8 cellular contexts compared by ENCODE assay signal in the genomic region with DNA sequence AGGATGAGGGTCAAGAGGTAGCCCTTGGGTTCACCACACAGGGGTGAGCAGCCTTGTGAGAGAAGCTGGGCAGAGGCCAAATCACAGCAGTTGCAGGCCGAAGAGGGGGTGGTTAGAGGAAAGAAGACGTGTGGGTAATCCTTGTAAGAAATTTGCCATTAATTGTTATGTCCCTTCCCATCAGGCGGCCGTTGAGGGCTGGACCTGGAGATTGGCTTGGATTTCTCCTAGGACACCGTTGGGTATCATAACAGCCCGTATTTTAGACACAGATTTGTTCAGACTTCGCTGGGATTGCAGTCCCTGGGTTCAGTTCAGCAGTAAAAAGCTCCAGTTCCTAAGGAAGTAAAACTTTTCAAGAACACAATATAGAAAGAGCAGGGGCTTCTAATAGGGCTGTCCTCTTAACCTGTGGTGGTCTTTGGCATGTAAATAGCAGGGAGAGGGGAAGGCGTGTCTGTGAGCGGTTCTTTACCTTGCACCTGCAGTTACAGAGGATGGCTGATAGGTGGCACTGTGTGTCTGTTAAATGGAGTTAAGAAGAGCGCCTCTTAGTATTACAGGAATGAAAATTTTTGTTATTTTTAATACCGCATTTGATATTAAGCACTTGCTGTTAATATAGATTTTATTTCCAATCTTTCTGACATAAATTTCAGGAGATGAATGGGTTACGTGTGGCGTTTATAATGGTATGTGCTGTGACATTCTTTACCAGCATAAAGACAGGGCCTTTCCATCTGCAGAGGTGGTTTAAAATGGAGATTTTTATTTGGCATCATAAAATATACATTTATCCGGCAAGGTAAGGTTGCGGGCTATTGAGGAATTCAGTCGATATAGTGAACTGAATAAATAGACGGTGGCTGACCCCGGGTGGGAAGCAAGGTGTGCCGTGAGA.
DNase-seq lines count a peak whose midpoint lies in the region; ATAC-seq, FAIRE-seq and TF ChIP-seq lines count a peak whose summit lies in the region.
"Not testable (repeated sequence)": the region's sequence is repeated elsewhere in the genome, so short reads cannot be mapped to it uniquely, and the experiment has no call there.

No MANE protein-coding gene starts in this region.

- WGBS in K562 (ENCODE audit: insufficient coverage, low coverage, missing lambda C conversion rate): 49% methylated on average over 19 of the region's 19 CpGs

- H3K4me3 ChIP-seq in LNCaP clone FGC (ENCODE audit: low read depth, low read length); Peyer's patch; K562; neural cell (ENCODE audit: low read length); uterus: not testable (repeated sequence)

- H3K4me2 ChIP-seq in K562 (ENCODE audit: insufficient read depth, low read length); neural cell (ENCODE audit: low read length): not testable (repeated sequence)

- not testable (repeated sequence) for H4K20me1 ChIP-seq in K562 (replicated peaks; ENCODE audit: control insufficient read depth, insufficient read depth, low read length); neural cell (ENCODE audit: insufficient read depth)

- H3K9ac ChIP-seq in K562 (ENCODE audit: insufficient read depth in 1 of 2, low read depth in 2 of 2, low read length in 2 of 2); neural cell (ENCODE audit: low read length): not testable (repeated sequence)

- in situ Hi-C loops in K562 (cut with MboI): not testable (repeated sequence)

- not testable (repeated sequence) for H3K4me1 ChIP-seq in Peyer's patch; K562 (replicated peaks in 1 of 2; ENCODE audit: control insufficient read depth in 2 of 2, insufficient read depth in 2 of 2, low read length in 2 of 2); uterus

- intact Hi-C loops in K562 (cut with micrococcal nuclease); Right ventricle myocardium superior (cut with DNase I); uterus (cut with DNase I; ENCODE audit: low total_unique reads): not testable (repeated sequence)

- not testable (repeated sequence) for H3K27ac ChIP-seq in Peyer's patch; K562 (ENCODE audit: extremely low read depth, low read depth, low read length); neural cell (ENCODE audit: low read length); uterus

- not testable (repeated sequence) for H2AFZ ChIP-seq in K562 (ENCODE audit: low read depth, low read length); neural cell (ENCODE audit: low read depth, low read length)

- ATAC-seq in K562 (peak; percentile 90), Right ventricle myocardium superior (ENCODE audit: poor library complexity) (peak; percentile 69)

- TF ChIP-seq EP300 in K562 (IDR thresholded peaks at IDR 0.05; ENCODE audit: low read length); neural cell (conservative IDR thresholded peaks at IDR 0.05; ENCODE audit: poor library complexity, severe bottlenecking): not testable (repeated sequence)

- peak; percentile 97 for FAIRE-seq in K562 (lab: Jason Lieb, UNC)

- TF ChIP-seq RAD21 in K562 (CRISPR knock-in tag; conservative IDR thresholded peaks at IDR 0.05 in 1 of 2, IDR thresholded peaks at IDR 0.05 in 1 of 2): peak; percentile 35 to 64; a peak in 3 of 4 replicates
- peak; percentile 79 for TF ChIP-seq RAD21 in neural cell (conservative IDR thresholded peaks at IDR 0.05)

- not testable (repeated sequence) for H3K79me2 ChIP-seq in K562 (ENCODE audit: control insufficient read depth, insufficient read depth, low read length); neural cell (replicated peaks; ENCODE audit: insufficient read depth, low read length)

- CTCF ChIA-PET in K562 (lab: Yijun Ruan, JAX; ENCODE audit: low intra/inter-chr PET ratio): not testable (repeated sequence)

- POLR2A ChIA-PET in K562 (lab: Yijun Ruan, JAX): not testable (repeated sequence)

- not testable (repeated sequence) for TF ChIP-seq POLR2A in Peyer's patch (IDR thresholded peaks at IDR 0.05); K562 (conservative IDR thresholded peaks at IDR 0.05); uterus (IDR thresholded peaks at IDR 0.05)

- not testable (repeated sequence) for H3K9me3 ChIP-seq in Peyer's patch; K562 (replicated peaks; ENCODE audit: control insufficient read depth, insufficient read depth, low read depth, low read length); neural cell (ENCODE audit: low read length); uterus

- H3K9me1 ChIP-seq in K562 (ENCODE audit: control insufficient read depth, insufficient read depth, low read length): not testable (repeated sequence)

- DNase-seq in ELF-1 (ENCODE audit: low read depth, low spot score) (peak; percentile 67), HCEC 1CT (peak; percentile 4), K562 (ENCODE audit: extremely low read depth in 1 of 4, low spot score in 3 of 4) (peak in 3 of 4 experiments; percentile 29 to 50 (median 42))
- DNase-seq in LNCaP clone FGC (ENCODE audit: low read depth); Peyer's patch; Right ventricle myocardium superior; uterus: not testable (repeated sequence)

- not testable (repeated sequence) for H3K36me3 ChIP-seq in Peyer's patch; K562 (ENCODE audit: control insufficient read depth, insufficient read depth, low read length); neural cell (ENCODE audit: insufficient read depth, low read length); uterus

- TF ChIP-seq CTCF in LNCaP clone FGC (IDR thresholded peaks at IDR 0.05; ENCODE audit: control insufficient read depth, extremely low read depth, insufficient read depth) (peak; percentile 61), Peyer's patch (IDR thresholded peaks at IDR 0.05) (peak in 5 of 6 experiments; percentile 9 to 62 (median 55)), K562 (IDR thresholded peaks at IDR 0.05 in 2 of 3, conservative IDR thresholded peaks at IDR 0.05 in 1 of 3; ENCODE audit: insufficient read depth in 2 of 3, low read depth in 1 of 3, low read length in 3 of 3) (peak; percentile 62 to 67 (median 64)), neural cell (IDR thresholded peaks at IDR 0.05; ENCODE audit: poor library complexity, severe bottlenecking) (peak; percentile 83), uterus (IDR thresholded peaks at IDR 0.05) (peak; percentile 30 to 62 (median 51))

- BruUV-seq in K562 (replicated peaks; lab: Mats Ljungman, UMichigan): not testable (repeated sequence)

- not testable (repeated sequence) for H3K9me2 ChIP-seq in neural cell (ENCODE audit: insufficient read depth, low read length)

- not testable (repeated sequence) for H3F3A ChIP-seq in neural cell (ENCODE audit: insufficient read depth, low read length, poor library complexity, severe bottlenecking)

- H3K27me3 ChIP-seq in Peyer's patch; K562 (ENCODE audit: control insufficient read depth in 2 of 2, insufficient read depth in 2 of 2, low read length in 2 of 2); neural cell (ENCODE audit: insufficient read depth, low read depth, low read length); uterus: not testable (repeated sequence)

TF ChIP-seq in K562, 482 proteins besides CTCF, POLR2A, EP300 and RAD21:
- TF ChIP-seq, protein P1, sequence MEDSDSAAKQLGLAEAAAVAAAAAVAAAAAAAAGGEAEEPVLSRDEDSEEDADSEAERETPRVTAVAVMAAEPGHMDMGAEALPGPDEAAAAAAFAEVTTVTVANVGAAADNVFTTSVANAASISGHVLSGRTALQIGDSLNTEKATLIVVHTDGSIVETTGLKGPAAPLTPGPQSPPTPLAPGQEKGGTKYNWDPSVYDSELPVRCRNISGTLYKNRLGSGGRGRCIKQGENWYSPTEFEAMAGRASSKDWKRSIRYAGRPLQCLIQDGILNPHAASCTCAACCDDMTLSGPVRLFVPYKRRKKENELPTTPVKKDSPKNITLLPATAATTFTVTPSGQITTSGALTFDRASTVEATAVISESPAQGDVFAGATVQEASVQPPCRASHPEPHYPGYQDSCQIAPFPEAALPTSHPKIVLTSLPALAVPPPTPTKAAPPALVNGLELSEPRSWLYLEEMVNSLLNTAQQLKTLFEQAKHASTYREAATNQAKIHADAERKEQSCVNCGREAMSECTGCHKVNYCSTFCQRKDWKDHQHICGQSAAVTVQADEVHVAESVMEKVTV (CRISPR knock-in tag; IDR thresholded peaks at IDR 0.05): peak; percentile 54
- TF ChIP-seq SMC3 (conservative IDR thresholded peaks at IDR 0.05; ENCODE audit: insufficient read depth, low read depth, low read length): peak; percentile 22; the same call in 1 of the 2 replicates
TF ChIP-seq in K562: peak in this region for 2; not testable (repeated sequence) for 480.

TF ChIP-seq in neural cell, 6 proteins besides CTCF, POLR2A, EP300 and RAD21:
- TF ChIP-seq SMC3 (conservative IDR thresholded peaks at IDR 0.05; ENCODE audit: poor library complexity): peak; percentile 72
